Comparison of ENCODE assay signal across 20 cellular contexts in genomic region chr2:233244818-233245217, GRCh38. TPM values are rescaled to one million over a fixed set of nuclear protein-coding genes. Genes with fewer than 3 reads are reported as not detected.
DNase-seq lines count a peak whose midpoint lies in the region; ATAC-seq lines count a peak whose summit lies in the region.
"Had no signal": no experiment of that assay in that cellular context is flagged by ENCODE, and none has a peak within 500 bp of the region (broad histone marks: within the 10 kb centered on the region; RNA-seq: fewer than 3 reads in every experiment).

No MANE protein-coding gene starts in this region.

- no peaks in the 10 kb centered on the region for H3K36me3 Mint-ChIP-seq in CD4-positive, alpha-beta memory T cell
- H3K36me3 Mint-ChIP-seq in activated naive CD8-positive, alpha-beta T cell treated with anti-CD3 and anti-CD28 coated beads, Interleukin-2, amount 50 U/mL, for 24 hours (ENCODE audit: low read depth), result no peaks in the 10 kb centered on the region
- no peaks in the 10 kb centered on the region for H3K36me3 Mint-ChIP-seq in naive thymus-derived CD4-positive, alpha-beta T cell
- H3K36me3 Mint-ChIP-seq: immature natural killer cell had no signal

- H3K36me3 ChIP-seq in CD4-positive, alpha-beta memory T cell (ENCODE audit: insufficient read depth, low read length), result no peaks in the 10 kb centered on the region
- no peaks in the 10 kb centered on the region for H3K36me3 ChIP-seq in naive thymus-derived CD4-positive, alpha-beta T cell (ENCODE audit: control insufficient read depth in 2 of 3, insufficient read depth in 3 of 3, low read length in 3 of 3)
- H3K36me3 ChIP-seq: ascending aorta, colonic mucosa, Peyer's patch had no signal

- no peaks in the 10 kb centered on the region for H3K9me3 ChIP-seq in CD4-positive, alpha-beta memory T cell (ENCODE audit: control insufficient read depth in 1 of 2, low read length in 2 of 2)
- no peaks in the 10 kb centered on the region for H3K9me3 ChIP-seq in naive thymus-derived CD4-positive, alpha-beta T cell (ENCODE audit: control insufficient read depth in 2 of 3, low read length in 3 of 3)
- H3K9me3 ChIP-seq: ascending aorta, colonic mucosa, Peyer's patch had no signal

- H3K27ac Mint-ChIP-seq in CD4-positive, alpha-beta memory T cell, result peak overlapping the region; percentile 16 to 83 (median 81)
- H3K27ac Mint-ChIP-seq in activated naive CD8-positive, alpha-beta T cell treated with anti-CD3 and anti-CD28 coated beads, Interleukin-2, amount 50 U/mL, for 24 hours, result peak overlapping the region; percentile 24
- peak overlapping the region; percentile 19 to 93 (median 81) for H3K27ac Mint-ChIP-seq in naive thymus-derived CD4-positive, alpha-beta T cell
- H3K27ac Mint-ChIP-seq: activated B cell treated with CpG ODN at 0.5 μM for 24 hours had no signal

- POLR2A ChIA-PET in CD4-positive, alpha-beta memory T cell (lab: Charles Lee; ENCODE audit: partially characterized antibody), result interaction anchor here (1.2 kb wide), 1 partner anchor 23 kb away, joined by 4 read pairs; no protein-coding TSS in a partner anchor
- POLR2A ChIA-PET in naive thymus-derived CD4-positive, alpha-beta T cell (lab: Charles Lee), result no interaction called here

- no peak overlapping the region for H3K27ac ChIP-seq in CD4-positive, alpha-beta memory T cell (ENCODE audit: low read depth, low read length)
- no peak overlapping the region for H3K27ac ChIP-seq in naive thymus-derived CD4-positive, alpha-beta T cell (ENCODE audit: low read depth, low read length)
- H3K27ac ChIP-seq: ascending aorta, colonic mucosa, Peyer's patch had no signal

- intact Hi-C loops in CD4-positive, alpha-beta memory T cell (cut with micrococcal nuclease), result loop anchor here (10.0 kb wide), 1 partner anchor 550 kb away; the partner anchor contains the start of gene GIGYF2
- intact Hi-C loops in naive thymus-derived CD4-positive, alpha-beta T cell (cut with micrococcal nuclease), result no loop called here

- H3K4me3 ChIP-seq in CD4-positive, alpha-beta memory T cell (ENCODE audit: low read length in 2 of 2), result no peak overlapping the region
- no peak overlapping the region for H3K4me3 ChIP-seq in naive thymus-derived CD4-positive, alpha-beta T cell (ENCODE audit: low read length)
- H3K4me3 ChIP-seq: ascending aorta, colonic mucosa, Peyer's patch had no signal

- H3K9me3 Mint-ChIP-seq in CD4-positive, alpha-beta memory T cell, result no peaks in the 10 kb centered on the region
- no peaks in the 10 kb centered on the region for H3K9me3 Mint-ChIP-seq in activated naive CD8-positive, alpha-beta T cell treated with anti-CD3 and anti-CD28 coated beads, Interleukin-2, amount 50 U/mL, for 24 hours
- H3K9me3 Mint-ChIP-seq in naive thymus-derived CD4-positive, alpha-beta T cell, result peaks cover 0 to 3% (median 0%) of the 10 kb centered on the region in 11 donors
- H3K9me3 Mint-ChIP-seq: activated B cell treated with CpG ODN at 0.5 μM for 24 hours, immature natural killer cell had no signal

- CTCF ChIA-PET in CD4-positive, alpha-beta memory T cell (lab: Charles Lee; ENCODE audit: partially characterized antibody), result interaction anchor here (0.9 to 1.8 kb wide), 2 partner anchors 11 to 13 kb away, joined by 3 to 5 read pairs; no protein-coding TSS in a partner anchor
- CTCF ChIA-PET in naive thymus-derived CD4-positive, alpha-beta T cell (lab: Charles Lee), result interaction anchor here (0.6 kb wide), 1 partner anchor 190 kb away, joined by 3 read pairs; no protein-coding TSS in a partner anchor

- H3K27me3 Mint-ChIP-seq in CD4-positive, alpha-beta memory T cell, result no peaks in the 10 kb centered on the region
- no peaks in the 10 kb centered on the region for H3K27me3 Mint-ChIP-seq in activated naive CD8-positive, alpha-beta T cell treated with anti-CD3 and anti-CD28 coated beads, Interleukin-2, amount 50 U/mL, for 24 hours
- no peaks in the 10 kb centered on the region for H3K27me3 Mint-ChIP-seq in naive thymus-derived CD4-positive, alpha-beta T cell
- H3K27me3 Mint-ChIP-seq: activated B cell treated with CpG ODN at 0.5 μM for 24 hours had no signal

- peaks cover 62% of the 10 kb centered on the region for H3K4me1 ChIP-seq in CD4-positive, alpha-beta memory T cell (ENCODE audit: insufficient read depth, low read length)
- peaks cover 30 to 31% of the 10 kb centered on the region in 2 donors for H3K4me1 ChIP-seq in naive thymus-derived CD4-positive, alpha-beta T cell (ENCODE audit: control insufficient read depth in 2 of 2, insufficient read depth in 2 of 2, low read length in 2 of 2)
- H3K4me1 ChIP-seq: ascending aorta, colonic mucosa had no signal

- H3K4me3 Mint-ChIP-seq in CD4-positive, alpha-beta memory T cell, result no peak overlapping the region
- H3K4me3 Mint-ChIP-seq in activated naive CD8-positive, alpha-beta T cell treated with anti-CD3 and anti-CD28 coated beads, Interleukin-2, amount 50 U/mL, for 24 hours, result no peak overlapping the region
- H3K4me3 Mint-ChIP-seq in naive thymus-derived CD4-positive, alpha-beta T cell, result no peak overlapping the region
- H3K4me3 Mint-ChIP-seq: activated B cell treated with CpG ODN at 0.5 μM for 24 hours, immature natural killer cell had no signal

- ATAC-seq in activated naive CD8-positive, alpha-beta T cell treated with anti-CD3 and anti-CD28 coated beads, Interleukin-2, amount 50 U/mL, for 24 hours, result no peak
- no peak for ATAC-seq in naive thymus-derived CD4-positive, alpha-beta T cell
- ATAC-seq in GM21360 (IDR thresholded peaks at IDR 0.05; ENCODE audit: unreplicated experiment) (no peak), GM21723 (IDR thresholded peaks at IDR 0.05; ENCODE audit: unreplicated experiment) (no peak)
- ATAC-seq: right cardiac atrium had no signal

- H3K27me3 ChIP-seq in CD4-positive, alpha-beta memory T cell (ENCODE audit: insufficient read depth, low read length), result no peaks in the 10 kb centered on the region
- H3K27me3 ChIP-seq in naive thymus-derived CD4-positive, alpha-beta T cell (ENCODE audit: control insufficient read depth in 2 of 2, insufficient read depth in 2 of 2, low read length in 2 of 2), result no peaks in the 10 kb centered on the region
- H3K27me3 ChIP-seq: ascending aorta, colonic mucosa, Peyer's patch had no signal

- peaks cover 34 to 74% (median 51%) of the 10 kb centered on the region in 4 donors for H3K4me1 Mint-ChIP-seq in CD4-positive, alpha-beta memory T cell
- H3K4me1 Mint-ChIP-seq in activated naive CD8-positive, alpha-beta T cell treated with anti-CD3 and anti-CD28 coated beads, Interleukin-2, amount 50 U/mL, for 24 hours, result peaks cover 59% of the 10 kb centered on the region
- peaks cover 37 to 70% (median 54%) of the 10 kb centered on the region in 7 donors for H3K4me1 Mint-ChIP-seq in naive thymus-derived CD4-positive, alpha-beta T cell

- DNase-seq in CD4-positive, alpha-beta memory T cell, result no peak
- DNase-seq in HT1080 (ENCODE audit: low read depth) (peak; percentile 86), hypothalamus (lab: John Stamatoyannopoulos, UW) (no peak), cerebellar cortex (ENCODE audit: low spot score) (no peak)
- DNase-seq in activated naive CD8-positive, alpha-beta T cell treated with anti-CD3 and anti-CD28 coated beads, Interleukin-2, amount 50 U/mL, for 24 hours, result no peak
- no peak for DNase-seq in naive thymus-derived CD4-positive, alpha-beta T cell
- DNase-seq: activated B cell treated with CpG ODN at 0.5 μM for 24 hours; activated effector memory CD4-positive, alpha-beta T cell treated with anti-CD3 and anti-CD28 coated beads, Interleukin-2, amount 50 U/mL, for 16 hours; colonic mucosa; DMS53; immature natural killer cell; NCI-H1105; NCI-H2171 treated with DMSO at 0.1 percent for 48 hours; NCI-H82; Peyer's patch; right cardiac atrium; T-helper 1 cell had no signal

RNA-seq across cellular contexts. Expression of gene ATG16L1, which starts 6.7 kb away (rescaled TPM):
- total RNA-seq in CD4-positive, alpha-beta memory T cell, result 10 to 100 TPM; 81.1 to 89.4 TPM
- 10 to 100 TPM; 12.3 to 20.0 TPM for polyA plus RNA-seq in CD4-positive, alpha-beta memory T cell
- total RNA-seq in HT1080 (2014; rRNA removed; shearing (Covaris generic)), result 53.0 and 59.4 TPM in 2 replicates
- polyA plus RNA-seq in HT1080 (2015; cell fraction: cytosol; rRNA removed), result 26.8 and 31.3 TPM in 2 replicates
- polyA plus RNA-seq in HT1080 (2015; cell fraction: nucleus; rRNA removed), result 68.3 and 74.9 TPM in 2 replicates
- total RNA-seq in naive thymus-derived CD4-positive, alpha-beta T cell, result 100 to 1,000 TPM in 1 of 5 experiments, 10 to 100 TPM in 4; 61.7 to 115 (median 83.3) TPM
- 10 to 100 TPM; 16.0 to 21.9 TPM for polyA plus RNA-seq in naive thymus-derived CD4-positive, alpha-beta T cell

Comparison
In these comparisons a context has a peak if more than half of its experiments do, and no peak if none do; other contexts are left out.
1. H3K27ac Mint-ChIP-seq: peak in every context shown above with its lines; median percentile 81 in CD4-positive, alpha-beta memory T cell; 81 in naive thymus-derived CD4-positive, alpha-beta T cell; 24 in activated naive CD8-positive, alpha-beta T cell treated with anti-CD3 and anti-CD28 coated beads, Interleukin-2, amount 50 U/mL, for 24 hours.